In genomic region chr19:12272386-12272785, GRCh38 we compare ENCODE assay signal across 1 cellular context.
TF ChIP-seq lines count a peak whose summit lies in the region.

No MANE protein-coding gene starts in this region.

TF ChIP-seq in HCT116, 20 proteins besides CTCF, POLR2A, EP300 and RAD21 (continued from another document):
- TF ChIP-seq REST (IDR thresholded peaks at IDR 0.05; ENCODE audit: low read depth) (no peak), ZNF274 (IDR thresholded peaks at IDR 0.05; ENCODE audit: low read depth, low read length) (peak; percentile 42)
